Comparison of ENCODE assay signal across 8 cellular contexts in genomic region chr1:221435510-221435909, GRCh38.
DNase-seq lines count a peak whose midpoint lies in the region; ATAC-seq and TF ChIP-seq lines count a peak whose summit lies in the region.

No MANE protein-coding gene starts in this region.

- no peaks in the 10 kb centered on the region for H3K9me3 Mint-ChIP-seq in activated CD4-positive, alpha-beta T cell treated with anti-CD3 and anti-CD28 coated beads, Interleukin-2, amount 10 ng/mL, durations not matched to agents 7 days and 5 days
- H3K9me3 Mint-ChIP-seq in activated CD4-positive, alpha-beta T cell treated with anti-CD3 and anti-CD28 coated beads for 36 hours (ENCODE audit: low read depth), result no peaks in the 10 kb centered on the region

- CTCF ChIA-PET in activated CD4-positive, alpha-beta T cell treated with anti-CD3 and anti-CD28 coated beads, Interleukin-2, amount 10 ng/mL, durations not matched to agents 7 days and 5 days (lab: Charles Lee), result interaction anchor here (0.8 to 1.8 kb wide), 6 partner anchors 9 to 523 kb away, joined by 3 to 6 read pairs (median 4); no protein-coding TSS in a partner anchor
- CTCF ChIA-PET in activated CD4-positive, alpha-beta T cell treated with anti-CD3 and anti-CD28 coated beads for 36 hours (lab: Charles Lee), result interaction anchor here (0.8 to 2.8 kb wide), 23 partner anchors 9 to 625 kb away, joined by 3 to 15 read pairs (median 4); no protein-coding TSS in a partner anchor

- DNase-seq in activated CD4-positive, alpha-beta T cell treated with anti-CD3 and anti-CD28 coated beads, Interleukin-2, amount 10 ng/mL, durations not matched to agents 7 days and 5 days, result peak; percentile 12
- DNase-seq in activated CD4-positive, alpha-beta T cell treated with anti-CD3 and anti-CD28 coated beads for 36 hours, result no peak
- peak; percentile 52 to 66 for DNase-seq in NCI-H2081 (lab: John Stamatoyannopoulos, UW)
- peak; percentile 54 for DNase-seq in glomerular visceral epithelial cell (ENCODE audit: extremely low spot score)
- DNase-seq in retinal pigment epithelial cell (ENCODE audit: low read depth), result no peak

- H3K4me3 ChIP-seq in retinal pigment epithelial cell (ENCODE audit: low read length), result no peak overlapping the region

- H3K4me3 Mint-ChIP-seq in activated CD4-positive, alpha-beta T cell treated with anti-CD3 and anti-CD28 coated beads, Interleukin-2, amount 10 ng/mL, durations not matched to agents 7 days and 5 days, result no peak overlapping the region
- no peak overlapping the region for H3K4me3 Mint-ChIP-seq in activated CD4-positive, alpha-beta T cell treated with anti-CD3 and anti-CD28 coated beads for 36 hours

- H3K27ac ChIP-seq in VCaP, result no peak overlapping the region

- no peaks in the 10 kb centered on the region for H3K36me3 Mint-ChIP-seq in activated CD4-positive, alpha-beta T cell treated with anti-CD3 and anti-CD28 coated beads, Interleukin-2, amount 10 ng/mL, durations not matched to agents 7 days and 5 days (ENCODE audit: low read depth)
- H3K36me3 Mint-ChIP-seq in activated CD4-positive, alpha-beta T cell treated with anti-CD3 and anti-CD28 coated beads for 36 hours (ENCODE audit: low read depth), result no peaks in the 10 kb centered on the region

- TF ChIP-seq CTCF in VCaP (conservative IDR thresholded peaks at IDR 0.05), result peak; percentile 91
- TF ChIP-seq CTCF in retinal pigment epithelial cell (conservative IDR thresholded peaks at IDR 0.05; ENCODE audit: low read depth, low read length), result peak; percentile 93

- H3K27ac Mint-ChIP-seq in activated CD4-positive, alpha-beta T cell treated with anti-CD3 and anti-CD28 coated beads, Interleukin-2, amount 10 ng/mL, durations not matched to agents 7 days and 5 days, result no peak overlapping the region
- H3K27ac Mint-ChIP-seq in activated CD4-positive, alpha-beta T cell treated with anti-CD3 and anti-CD28 coated beads for 36 hours, result no peak overlapping the region

- peaks cover 24% of the 10 kb centered on the region for H3K4me1 Mint-ChIP-seq in activated CD4-positive, alpha-beta T cell treated with anti-CD3 and anti-CD28 coated beads, Interleukin-2, amount 10 ng/mL, durations not matched to agents 7 days and 5 days
- H3K4me1 Mint-ChIP-seq in activated CD4-positive, alpha-beta T cell treated with anti-CD3 and anti-CD28 coated beads for 36 hours, result peaks cover 39% of the 10 kb centered on the region

- no peak for ATAC-seq in activated CD4-positive, alpha-beta T cell treated with anti-CD3 and anti-CD28 coated beads for 36 hours
- ATAC-seq in HG02763 (IDR thresholded peaks at IDR 0.05; ENCODE audit: unreplicated experiment) (peak; percentile 64), GM18505 (IDR thresholded peaks at IDR 0.05; ENCODE audit: unreplicated experiment) (no peak)

- no peak for TF ChIP-seq POLR2A in GM18505 (IDR thresholded peaks at IDR 0.05; ENCODE audit: borderline replicate concordance, extremely low read depth, insufficient read depth, insufficient read length)

- peaks cover 9% of the 10 kb centered on the region for H3K27me3 Mint-ChIP-seq in activated CD4-positive, alpha-beta T cell treated with anti-CD3 and anti-CD28 coated beads, Interleukin-2, amount 10 ng/mL, durations not matched to agents 7 days and 5 days
- peaks cover 8% of the 10 kb centered on the region for H3K27me3 Mint-ChIP-seq in activated CD4-positive, alpha-beta T cell treated with anti-CD3 and anti-CD28 coated beads for 36 hours

- intact Hi-C loops in activated CD4-positive, alpha-beta T cell treated with anti-CD3 and anti-CD28 coated beads for 36 hours (cut with DNase I, micrococcal nuclease), result loop anchor here (1.0 to 10.0 kb wide), 8 partner anchors 171 to 1161 kb away; partner anchors contain the start of gene RAB3GAP2 (in 1 of the 2)

- POLR2A ChIA-PET in activated CD4-positive, alpha-beta T cell treated with anti-CD3 and anti-CD28 coated beads, Interleukin-2, amount 10 ng/mL, durations not matched to agents 7 days and 5 days (lab: Charles Lee), result no interaction called here
- POLR2A ChIA-PET in activated CD4-positive, alpha-beta T cell treated with anti-CD3 and anti-CD28 coated beads for 36 hours (lab: Charles Lee), result interaction anchor here (1.0 kb wide), 1 partner anchor 172 kb away, joined by 3 read pairs; no protein-coding TSS in a partner anchor

Comparison
In these comparisons a context has a peak if more than half of its experiments do, and no peak if none do; other contexts are left out.
1. DNase-seq: peak in activated CD4-positive, alpha-beta T cell treated with anti-CD3 and anti-CD28 coated beads, Interleukin-2, amount 10 ng/mL, durations not matched to agents 7 days and 5 days (single experiment), NCI-H2081 (2 of 2) and glomerular visceral epithelial cell (single experiment); none in activated CD4-positive, alpha-beta T cell treated with anti-CD3 and anti-CD28 coated beads for 36 hours (single experiment) and retinal pigment epithelial cell (single experiment).